In the genomic region with DNA sequence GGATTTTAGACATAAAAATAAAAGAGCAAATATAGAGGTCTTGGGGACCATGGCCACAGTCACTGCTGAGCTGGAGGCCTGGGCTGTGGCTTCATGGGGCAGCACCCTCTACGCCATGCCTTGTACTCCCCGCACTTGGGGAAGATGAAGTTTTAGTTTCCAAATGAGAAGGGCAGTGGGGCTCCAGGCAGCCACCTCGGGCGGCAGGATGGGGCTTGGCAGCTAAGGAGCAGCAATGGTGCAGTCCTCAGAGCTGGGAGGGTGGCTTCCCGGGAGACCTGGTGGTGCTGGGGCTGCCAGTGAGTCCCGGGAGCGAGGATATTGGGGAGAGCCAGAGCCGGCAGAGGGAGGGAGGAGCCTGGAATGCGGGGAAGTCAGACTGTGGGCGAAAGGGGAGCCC, we compare ENCODE assay signal across 1 cellular context.
TF ChIP-seq lines count a peak whose summit lies in the region.

No MANE protein-coding gene starts in this region.

TF ChIP-seq in SK-N-SH, 30 proteins besides CTCF, POLR2A, EP300 and RAD21 (continued from another document):
- TF ChIP-seq PBX3 (IDR thresholded peaks at IDR 0.05) (no peak), RXRA (IDR thresholded peaks at IDR 0.05; ENCODE audit: borderline replicate concordance, low read depth) (no peak)
- TF ChIP-seq, protein P1, sequence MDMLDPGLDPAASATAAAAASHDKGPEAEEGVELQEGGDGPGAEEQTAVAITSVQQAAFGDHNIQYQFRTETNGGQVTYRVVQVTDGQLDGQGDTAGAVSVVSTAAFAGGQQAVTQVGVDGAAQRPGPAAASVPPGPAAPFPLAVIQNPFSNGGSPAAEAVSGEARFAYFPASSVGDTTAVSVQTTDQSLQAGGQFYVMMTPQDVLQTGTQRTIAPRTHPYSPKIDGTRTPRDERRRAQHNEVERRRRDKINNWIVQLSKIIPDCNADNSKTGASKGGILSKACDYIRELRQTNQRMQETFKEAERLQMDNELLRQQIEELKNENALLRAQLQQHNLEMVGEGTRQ (IDR thresholded peaks at IDR 0.05; ENCODE audit: borderline replicate concordance, low read depth, low read length) = no peak
